Comparison of ENCODE assay signal across 1 cellular context in the genomic region with DNA sequence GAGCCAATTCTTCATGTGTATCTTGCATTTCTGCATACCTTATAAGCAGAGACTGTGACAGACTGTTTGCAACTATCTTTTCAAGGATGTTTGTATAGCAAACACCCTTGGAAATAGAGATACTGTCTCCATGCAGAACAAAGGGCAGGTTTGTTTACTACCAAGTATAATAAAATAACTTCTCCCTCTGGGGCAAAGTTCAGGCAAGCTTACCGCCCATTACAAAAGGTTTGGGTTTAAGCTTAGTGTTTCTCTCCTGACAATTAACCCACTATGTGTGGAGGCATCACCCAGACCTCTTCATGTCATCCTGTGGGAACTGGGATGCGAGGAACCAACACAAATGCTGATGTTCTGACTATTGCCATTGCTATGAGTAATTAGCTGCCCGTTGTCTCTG.
A peak's percentile ranks its signal among the peaks of the same experiment; 100 is the strongest.
TF ChIP-seq lines count a peak whose summit lies in the region.

No MANE protein-coding gene starts in this region.

TF ChIP-seq in HepG2, 621 proteins besides CTCF, POLR2A, EP300 and RAD21 (continued from another document and continues in another):
- TF ChIP-seq ZNF552 (CRISPR knock-in tag; IDR thresholded peaks at IDR 0.05; ENCODE audit: borderline replicate concordance) (no peak), ATF2 (CRISPR knock-in tag; IDR thresholded peaks at IDR 0.05) (no peak), ARHGAP35 (CRISPR knock-in tag; IDR thresholded peaks at IDR 0.05; ENCODE audit: borderline replicate concordance) (no peak), CENPBD1 (CRISPR knock-in tag; IDR thresholded peaks at IDR 0.05; ENCODE audit: borderline replicate concordance, low read depth) (no peak), SP2 (CRISPR knock-in tag; IDR thresholded peaks at IDR 0.05) (no peak), MNT (IDR thresholded peaks at IDR 0.05) (no peak), THAP11 (CRISPR knock-in tag; IDR thresholded peaks at IDR 0.05) (peak; percentile 41; the same call in 1 of the 2 replicates), SKI (IDR thresholded peaks at IDR 0.05; ENCODE audit: partially characterized antibody) (peak; percentile 22), FOXA3 (CRISPR knock-in tag; IDR thresholded peaks at IDR 0.05) (peak; percentile 83), ZNF12 (CRISPR knock-in tag; IDR thresholded peaks at IDR 0.05) (no peak), PTBP1 (IDR thresholded peaks at IDR 0.05; ENCODE audit: low read depth, low read length, poor library complexity, severe bottlenecking) (no peak), ZNF7 (CRISPR knock-in tag; IDR thresholded peaks at IDR 0.05) (no peak), ZFP62 (CRISPR knock-in tag; IDR thresholded peaks at IDR 0.05) (no peak), ZNF138 (CRISPR knock-in tag; IDR thresholded peaks at IDR 0.05; ENCODE audit: low read depth) (no peak), GMEB1 (CRISPR knock-in tag; IDR thresholded peaks at IDR 0.05; ENCODE audit: borderline replicate concordance) (no peak), ZNF263 (CRISPR knock-in tag; IDR thresholded peaks at IDR 0.05) (no peak), PCBP1 (IDR thresholded peaks at IDR 0.05; ENCODE audit: borderline replicate concordance, low read depth, low read length) (no peak), MAFK (conservative IDR thresholded peaks at IDR 0.05 in 1 of 2, IDR thresholded peaks at IDR 0.05 in 1 of 2; ENCODE audit: low read length in 2 of 2) (no peak), FOSL2 (CRISPR knock-in tag; IDR thresholded peaks at IDR 0.05) (peak; percentile 48), FOXO1 (CRISPR knock-in tag; IDR thresholded peaks at IDR 0.05) (peak; percentile 61), ZSCAN12 (CRISPR knock-in tag; IDR thresholded peaks at IDR 0.05) (no peak), NR2F2 (IDR thresholded peaks at IDR 0.05; ENCODE audit: borderline replicate concordance, low read depth) (no peak), MATR3 (CRISPR knock-in tag; IDR thresholded peaks at IDR 0.05) (no peak), ZNF609 (CRISPR knock-in tag; IDR thresholded peaks at IDR 0.05; ENCODE audit: borderline replicate concordance) (0 out of 2 replicates have a peak, but pooled peaks have one; percentile 34), YY1 (IDR thresholded peaks at IDR 0.05; ENCODE audit: insufficient read depth, insufficient replicate concordance, low read depth, low read length) (no peak), ZNF331 (CRISPR knock-in tag; IDR thresholded peaks at IDR 0.05) (0 out of 2 replicates have a peak, but pooled peaks have one; percentile 28), ZNF564 (CRISPR knock-in tag; IDR thresholded peaks at IDR 0.05) (no peak), ZNF782 (CRISPR knock-in tag; IDR thresholded peaks at IDR 0.05; ENCODE audit: borderline replicate concordance) (no peak), MIER3 (CRISPR knock-in tag; IDR thresholded peaks at IDR 0.05; ENCODE audit: borderline replicate concordance) (0 out of 2 replicates have a peak, but pooled peaks have one; percentile 17), RFX5 (IDR thresholded peaks at IDR 0.05; ENCODE audit: low read depth, low read length) (no peak), CBX2 (IDR thresholded peaks at IDR 0.05; ENCODE audit: low read depth, low read length) (no peak), CBX2 (CRISPR knock-in tag; IDR thresholded peaks at IDR 0.05; ENCODE audit: low read depth) (no peak), ZNF883 (CRISPR knock-in tag; IDR thresholded peaks at IDR 0.05; ENCODE audit: not compliant biosample characterization) (no peak), MAFG (CRISPR knock-in tag; IDR thresholded peaks at IDR 0.05) (no peak), ZNF17 (CRISPR knock-in tag; IDR thresholded peaks at IDR 0.05) (no peak), ZNF619 (CRISPR knock-in tag; IDR thresholded peaks at IDR 0.05) (no peak), NFRKB (IDR thresholded peaks at IDR 0.05) (no peak), PPARG (CRISPR knock-in tag; conservative IDR thresholded peaks at IDR 0.05) (peak; percentile 89), ZNF772 (CRISPR knock-in tag; IDR thresholded peaks at IDR 0.05) (no peak), PATZ1 (CRISPR knock-in tag; IDR thresholded peaks at IDR 0.05) (no peak; the same call in 1 of the 2 replicates), ZNF556 (CRISPR knock-in tag; IDR thresholded peaks at IDR 0.05; ENCODE audit: borderline replicate concordance) (no peak)
- TF ChIP-seq, protein P1, sequence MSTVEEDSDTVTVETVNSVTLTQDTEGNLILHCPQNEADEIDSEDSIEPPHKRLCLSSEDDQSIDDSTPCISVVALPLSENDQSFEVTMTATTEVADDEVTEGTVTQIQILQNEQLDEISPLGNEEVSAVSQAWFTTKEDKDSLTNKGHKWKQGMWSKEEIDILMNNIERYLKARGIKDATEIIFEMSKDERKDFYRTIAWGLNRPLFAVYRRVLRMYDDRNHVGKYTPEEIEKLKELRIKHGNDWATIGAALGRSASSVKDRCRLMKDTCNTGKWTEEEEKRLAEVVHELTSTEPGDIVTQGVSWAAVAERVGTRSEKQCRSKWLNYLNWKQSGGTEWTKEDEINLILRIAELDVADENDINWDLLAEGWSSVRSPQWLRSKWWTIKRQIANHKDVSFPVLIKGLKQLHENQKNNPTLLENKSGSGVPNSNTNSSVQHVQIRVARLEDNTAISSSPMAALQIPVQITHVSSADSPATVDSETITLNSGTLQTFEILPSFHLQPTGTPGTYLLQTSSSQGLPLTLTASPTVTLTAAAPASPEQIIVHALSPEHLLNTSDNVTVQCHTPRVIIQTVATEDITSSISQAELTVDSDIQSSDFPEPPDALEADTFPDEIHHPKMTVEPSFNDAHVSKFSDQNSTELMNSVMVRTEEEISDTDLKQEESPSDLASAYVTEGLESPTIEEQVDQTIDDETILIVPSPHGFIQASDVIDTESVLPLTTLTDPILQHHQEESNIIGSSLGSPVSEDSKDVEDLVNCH (CRISPR knock-in tag; IDR thresholded peaks at IDR 0.05), result no peak
- TF ChIP-seq, protein P2, sequence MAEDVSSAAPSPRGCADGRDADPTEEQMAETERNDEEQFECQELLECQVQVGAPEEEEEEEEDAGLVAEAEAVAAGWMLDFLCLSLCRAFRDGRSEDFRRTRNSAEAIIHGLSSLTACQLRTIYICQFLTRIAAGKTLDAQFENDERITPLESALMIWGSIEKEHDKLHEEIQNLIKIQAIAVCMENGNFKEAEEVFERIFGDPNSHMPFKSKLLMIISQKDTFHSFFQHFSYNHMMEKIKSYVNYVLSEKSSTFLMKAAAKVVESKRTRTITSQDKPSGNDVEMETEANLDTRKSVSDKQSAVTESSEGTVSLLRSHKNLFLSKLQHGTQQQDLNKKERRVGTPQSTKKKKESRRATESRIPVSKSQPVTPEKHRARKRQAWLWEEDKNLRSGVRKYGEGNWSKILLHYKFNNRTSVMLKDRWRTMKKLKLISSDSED (CRISPR knock-in tag; IDR thresholded peaks at IDR 0.05), result no peak
- TF ChIP-seq, protein P3, sequence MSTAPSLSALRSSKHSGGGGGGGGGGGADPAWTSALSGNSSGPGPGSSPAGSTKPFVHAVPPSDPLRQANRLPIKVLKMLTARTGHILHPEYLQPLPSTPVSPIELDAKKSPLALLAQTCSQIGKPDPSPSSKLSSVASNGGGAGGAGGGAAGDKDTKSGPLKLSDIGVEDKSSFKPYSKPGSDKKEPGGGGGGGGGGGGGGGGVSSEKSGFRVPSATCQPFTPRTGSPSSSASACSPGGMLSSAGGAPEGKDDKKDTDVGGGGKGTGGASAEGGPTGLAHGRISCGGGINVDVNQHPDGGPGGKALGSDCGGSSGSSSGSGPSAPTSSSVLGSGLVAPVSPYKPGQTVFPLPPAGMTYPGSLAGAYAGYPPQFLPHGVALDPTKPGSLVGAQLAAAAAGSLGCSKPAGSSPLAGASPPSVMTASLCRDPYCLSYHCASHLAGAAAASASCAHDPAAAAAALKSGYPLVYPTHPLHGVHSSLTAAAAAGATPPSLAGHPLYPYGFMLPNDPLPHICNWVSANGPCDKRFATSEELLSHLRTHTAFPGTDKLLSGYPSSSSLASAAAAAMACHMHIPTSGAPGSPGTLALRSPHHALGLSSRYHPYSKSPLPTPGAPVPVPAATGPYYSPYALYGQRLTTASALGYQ (CRISPR knock-in tag; IDR thresholded peaks at IDR 0.05), result no peak
- TF ChIP-seq, protein P4, sequence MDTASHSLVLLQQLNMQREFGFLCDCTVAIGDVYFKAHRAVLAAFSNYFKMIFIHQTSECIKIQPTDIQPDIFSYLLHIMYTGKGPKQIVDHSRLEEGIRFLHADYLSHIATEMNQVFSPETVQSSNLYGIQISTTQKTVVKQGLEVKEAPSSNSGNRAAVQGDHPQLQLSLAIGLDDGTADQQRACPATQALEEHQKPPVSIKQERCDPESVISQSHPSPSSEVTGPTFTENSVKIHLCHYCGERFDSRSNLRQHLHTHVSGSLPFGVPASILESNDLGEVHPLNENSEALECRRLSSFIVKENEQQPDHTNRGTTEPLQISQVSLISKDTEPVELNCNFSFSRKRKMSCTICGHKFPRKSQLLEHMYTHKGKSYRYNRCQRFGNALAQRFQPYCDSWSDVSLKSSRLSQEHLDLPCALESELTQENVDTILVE (CRISPR knock-in tag; IDR thresholded peaks at IDR 0.05), result peak; percentile 54; the same call in 1 of the 2 replicates
